In genomic region chr1:2526824-2527552, GRCh38 we compare ENCODE assay signal across 8 cellular contexts. TPM values are rescaled to one million over a fixed set of nuclear protein-coding genes. Genes with fewer than 3 reads are reported as not detected.
DNase-seq lines count a peak whose midpoint lies in the region; ATAC-seq and TF ChIP-seq lines count a peak whose summit lies in the region.

No MANE protein-coding gene starts in this region.

- H3K27ac ChIP-seq in 22Rv1 (peak overlapping the region; percentile 74), Panc1 (ENCODE audit: low read length) (0 out of 2 replicates have a peak overlapping the region, but pooled peaks have one; percentile 57), ascending aorta (peak overlapping the region; percentile 46 to 68), iPS-18a (ENCODE audit: low read length) (no peak overlapping the region)

- H3K27me3 ChIP-seq in Panc1 (ENCODE audit: control insufficient read depth, insufficient read depth, low read length) = no peaks in the 10 kb centered on the region
- H3K27me3 ChIP-seq in ascending aorta = no peaks in the 10 kb centered on the region
- peaks cover 50% of the 10 kb centered on the region for H3K27me3 ChIP-seq in iPS-18a (ENCODE audit: control insufficient read depth, insufficient read depth, low read length)

- TF ChIP-seq CTCF in 22Rv1 (IDR thresholded peaks at IDR 0.05) (no peak), Panc1 (IDR thresholded peaks at IDR 0.05) (no peak), ascending aorta (IDR thresholded peaks at IDR 0.05) (no peak)

- H3K4me3 ChIP-seq in Panc1 (ENCODE audit: low read depth in 2 of 2, low read length in 2 of 2) (peak overlapping the region; percentile 9 to 32; a peak in 2 of 4 replicates), ascending aorta (peak overlapping the region; percentile 75 to 80), iPS-18a (ENCODE audit: low read length) (peak overlapping the region; percentile 47)

- no peak overlapping the region for H3K9ac ChIP-seq in iPS-18a (ENCODE audit: low read length)

- POLR2A ChIA-PET in Panc1 (lab: Charles Lee) = interaction anchor here (0.5 to 0.6 kb wide), 4 partner anchors 9 to 531 kb away, joined by 3 to 10 read pairs (median 4); no protein-coding TSS in a partner anchor

- peak; percentile 30 for ATAC-seq in GM18517 (IDR thresholded peaks at IDR 0.05; ENCODE audit: unreplicated experiment)
- ATAC-seq in HG02981 (IDR thresholded peaks at IDR 0.05; ENCODE audit: unreplicated experiment) = peak; percentile 28
- ATAC-seq in Panc1 = peak; percentile 5

- no peaks in the 10 kb centered on the region for H3K9me3 ChIP-seq in Panc1 (ENCODE audit: control insufficient read depth, insufficient read depth, low read depth, low read length)
- no peaks in the 10 kb centered on the region for H3K9me3 ChIP-seq in ascending aorta
- no peaks in the 10 kb centered on the region for H3K9me3 ChIP-seq in iPS-18a (ENCODE audit: control insufficient read depth, low read depth, low read length)

- in situ Hi-C loops in Panc1 (cut with HindIII; ENCODE audit: low pct_unique_long_range_greater_than_20kb, low sequenced_read_pairs) = no loop called here

- CTCF ChIA-PET in Panc1 (lab: Charles Lee) = no interaction called here

- no TSS peak for BruUV-seq in Panc1 (replicated peaks; lab: Mats Ljungman, UMichigan)

- no peak for DNase-seq in Panc1 (ENCODE audit: low read depth, low spot score)
- peak in 1 of 2 donors; percentile 72 for DNase-seq in ascending aorta (ENCODE audit: low spot score in 2 of 2)
- peak; percentile 58 to 59 for DNase-seq in stimulated activated CD4-positive, alpha-beta T cell treated with anti-CD3 and anti-CD28 coated beads, Interleukin-15, amount 100 ng/mL, for 48 hours (ENCODE audit: low read depth in 2 of 2)
- DNase-seq in COR-L47 (lab: John Stamatoyannopoulos, UW) = no peak

- H3K36me3 ChIP-seq in Panc1 (ENCODE audit: control insufficient read depth, insufficient read depth, low read length) (no peaks in the 10 kb centered on the region; the same call in 1 of the 2 replicates), ascending aorta (no peaks in the 10 kb centered on the region), iPS-18a (ENCODE audit: control insufficient read depth, low read depth, low read length) (no peaks in the 10 kb centered on the region)

- H3K4me1 ChIP-seq in Panc1 (ENCODE audit: control insufficient read depth, insufficient read depth, low read length) (peaks cover 50% of the 10 kb centered on the region), ascending aorta (peaks cover 37 to 57% of the 10 kb centered on the region in 2 donors), iPS-18a (ENCODE audit: control insufficient read depth, low read depth, low read length) (peaks cover 10% of the 10 kb centered on the region)

- intact Hi-C loops in Panc1 (cut with micrococcal nuclease; ENCODE audit: unreplicated experiment) = no loop called here
- intact Hi-C loops in ascending aorta (cut with DNase I) = loop anchor here (1.0 to 5.0 kb wide), 6 partner anchors 21 to 335 kb away; partner anchors contain the start of genes FAAP20, MORN1, PRXL2B and RER1

RNA-seq across cellular contexts. Expression of gene PANK4, which starts 0.6 kb away (rescaled TPM):
- total RNA-seq in Panc1 (2021; ENCODE audit: unreplicated experiment) (35.9 TPM), ascending aorta (80.5 TPM)
- 26.7 TPM for polyA plus RNA-seq in Panc1 (2012; ENCODE audit: insufficient read length)

RNA-seq across cellular contexts. Expression of gene HES5, which starts 3.1 kb away (rescaled TPM):
- total RNA-seq in Panc1 (2021; ENCODE audit: unreplicated experiment) = not detected
- polyA plus RNA-seq in Panc1 (2012; ENCODE audit: insufficient read length) = not detected
- total RNA-seq in ascending aorta = not detected

RNA-seq across cellular contexts. Expression of gene TNFRSF14, which starts 29.2 kb away (rescaled TPM):
- total RNA-seq in Panc1 (2021; ENCODE audit: unreplicated experiment) = 20.1 TPM
- polyA plus RNA-seq in Panc1 (2012; ENCODE audit: insufficient read length) = 14.8 TPM
- total RNA-seq in ascending aorta = 141 TPM

RNA-seq across cellular contexts. Expression of gene PLCH2, which starts 50.9 kb away (rescaled TPM):
- total RNA-seq in Panc1 (2021; ENCODE audit: unreplicated experiment) (41.2 TPM), ascending aorta (not detected)
- 69.7 TPM for polyA plus RNA-seq in Panc1 (2012; ENCODE audit: insufficient read length)

RNA-seq across cellular contexts. Expression of gene PRXL2B, which starts 59.6 kb away (rescaled TPM):
- total RNA-seq in Panc1 (2021; ENCODE audit: unreplicated experiment) = 17.0 TPM
- polyA plus RNA-seq in Panc1 (2012; ENCODE audit: insufficient read length) = 23.0 TPM
- total RNA-seq in ascending aorta = 20.1 TPM

Comparison
In these comparisons a context has a peak if more than half of its experiments do, and no peak if none do; other contexts are left out.
1. DNase-seq: peak in stimulated activated CD4-positive, alpha-beta T cell treated with anti-CD3 and anti-CD28 coated beads, Interleukin-15, amount 100 ng/mL, for 48 hours (2 of 2); none in Panc1 (single experiment) and COR-L47 (single experiment).
2. H3K4me3 ChIP-seq: peak in every context shown above with its lines; median percentile 78 in ascending aorta; 47 in iPS-18a; 20 in Panc1.
3. Peak in every context shown above with its lines, with median percentiles within 50 percentile points of each other: ATAC-seq.